ENCODE assay signal across 1 cellular context in genomic region chr11:14566331-14567063, GRCh38.
TF ChIP-seq lines count a peak whose summit lies in the region.

No MANE protein-coding gene starts in this region.

TF ChIP-seq in K562, 482 proteins besides CTCF, POLR2A, EP300 and RAD21 (continued from another document):
- TF ChIP-seq ZBTB5 (IDR thresholded peaks at IDR 0.05) (no peak), MITF (IDR thresholded peaks at IDR 0.05) (no peak), SMARCB1 (IDR thresholded peaks at IDR 0.05; ENCODE audit: insufficient read length, low read depth) (no peak), SLC30A9 (CRISPR knock-in tag; IDR thresholded peaks at IDR 0.05) (no peak), HOXB6 (CRISPR knock-in tag; IDR thresholded peaks at IDR 0.05; ENCODE audit: borderline replicate concordance) (no peak), ZNF217 (CRISPR knock-in tag; IDR thresholded peaks at IDR 0.05) (no peak), NONO (IDR thresholded peaks at IDR 0.05; ENCODE audit: low read depth in 2 of 2, low read length in 1 of 2) (no peak), PRPF4 (IDR thresholded peaks at IDR 0.05; ENCODE audit: insufficient read depth, low read depth, low read length, poor library complexity, severe bottlenecking) (no peak), MAFG (tag; conservative IDR thresholded peaks at IDR 0.05) (0 out of 2 replicates have a peak, but pooled peaks have one; percentile 13), CCAR2 (IDR thresholded peaks at IDR 0.05; ENCODE audit: low read depth, low read length) (no peak), ZNF316 (IDR thresholded peaks at IDR 0.05) (peak; percentile 38; the same call in 1 of the 2 replicates), CREBBP (IDR thresholded peaks at IDR 0.05; ENCODE audit: low read depth, low read length) (no peak), ATF4 (CRISPR knock-in tag; IDR thresholded peaks at IDR 0.05) (no peak), ZNF174 (CRISPR knock-in tag; IDR thresholded peaks at IDR 0.05) (no peak), AFF1 (IDR thresholded peaks at IDR 0.05; ENCODE audit: low read depth in 1 of 2, partially characterized antibody in 2 of 2) (no peak), HCFC1 (IDR thresholded peaks at IDR 0.05; ENCODE audit: low read depth, low read length) (no peak)
